ENCODE assay signal across 1 cellular context in the genomic region with DNA sequence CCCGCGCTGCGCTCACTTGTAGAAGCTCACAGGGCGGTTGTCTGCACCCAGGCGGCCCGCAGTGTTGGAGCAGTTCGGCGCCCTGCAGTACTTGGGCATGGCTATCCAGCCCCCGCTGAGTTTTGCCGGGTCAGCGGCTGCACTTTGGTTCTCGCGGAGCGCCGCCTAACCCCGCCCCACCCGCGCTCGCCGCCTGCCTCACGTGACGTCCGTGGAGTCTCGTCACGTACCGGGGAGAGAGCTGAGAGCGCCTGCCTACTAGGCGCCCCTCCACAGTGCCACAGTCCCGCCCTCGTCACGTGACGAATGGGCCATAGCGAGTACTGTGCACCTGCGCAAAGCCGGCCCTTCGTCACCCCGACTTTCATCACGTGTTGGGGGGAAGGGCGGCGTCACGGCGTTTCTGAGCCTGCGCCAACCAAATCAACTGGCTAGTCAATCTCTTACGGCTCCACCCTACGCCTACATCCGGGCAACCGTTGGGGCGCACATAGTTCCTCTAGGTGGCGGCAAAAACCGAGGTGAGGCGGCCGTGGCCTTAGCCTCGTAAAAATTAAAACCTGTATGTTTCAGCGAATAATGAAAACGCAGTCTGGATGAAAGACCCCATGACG.
TF ChIP-seq lines count a peak whose summit lies in the region.

A gene with protein sequence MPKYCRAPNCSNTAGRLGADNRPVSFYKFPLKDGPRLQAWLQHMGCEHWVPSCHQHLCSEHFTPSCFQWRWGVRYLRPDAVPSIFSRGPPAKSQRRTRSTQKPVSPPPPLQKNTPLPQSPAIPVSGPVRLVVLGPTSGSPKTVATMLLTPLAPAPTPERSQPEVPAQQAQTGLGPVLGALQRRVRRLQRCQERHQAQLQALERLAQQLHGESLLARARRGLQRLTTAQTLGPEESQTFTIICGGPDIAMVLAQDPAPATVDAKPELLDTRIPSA (minus strand): TSS at position 167 of the 614 bp plus-strand sequence. CDS start 68 bp downstream, at position 99.

TF ChIP-seq in HepG2, 621 proteins besides CTCF, POLR2A, EP300 and RAD21 (continued from another document):
- TF ChIP-seq, protein P1, sequence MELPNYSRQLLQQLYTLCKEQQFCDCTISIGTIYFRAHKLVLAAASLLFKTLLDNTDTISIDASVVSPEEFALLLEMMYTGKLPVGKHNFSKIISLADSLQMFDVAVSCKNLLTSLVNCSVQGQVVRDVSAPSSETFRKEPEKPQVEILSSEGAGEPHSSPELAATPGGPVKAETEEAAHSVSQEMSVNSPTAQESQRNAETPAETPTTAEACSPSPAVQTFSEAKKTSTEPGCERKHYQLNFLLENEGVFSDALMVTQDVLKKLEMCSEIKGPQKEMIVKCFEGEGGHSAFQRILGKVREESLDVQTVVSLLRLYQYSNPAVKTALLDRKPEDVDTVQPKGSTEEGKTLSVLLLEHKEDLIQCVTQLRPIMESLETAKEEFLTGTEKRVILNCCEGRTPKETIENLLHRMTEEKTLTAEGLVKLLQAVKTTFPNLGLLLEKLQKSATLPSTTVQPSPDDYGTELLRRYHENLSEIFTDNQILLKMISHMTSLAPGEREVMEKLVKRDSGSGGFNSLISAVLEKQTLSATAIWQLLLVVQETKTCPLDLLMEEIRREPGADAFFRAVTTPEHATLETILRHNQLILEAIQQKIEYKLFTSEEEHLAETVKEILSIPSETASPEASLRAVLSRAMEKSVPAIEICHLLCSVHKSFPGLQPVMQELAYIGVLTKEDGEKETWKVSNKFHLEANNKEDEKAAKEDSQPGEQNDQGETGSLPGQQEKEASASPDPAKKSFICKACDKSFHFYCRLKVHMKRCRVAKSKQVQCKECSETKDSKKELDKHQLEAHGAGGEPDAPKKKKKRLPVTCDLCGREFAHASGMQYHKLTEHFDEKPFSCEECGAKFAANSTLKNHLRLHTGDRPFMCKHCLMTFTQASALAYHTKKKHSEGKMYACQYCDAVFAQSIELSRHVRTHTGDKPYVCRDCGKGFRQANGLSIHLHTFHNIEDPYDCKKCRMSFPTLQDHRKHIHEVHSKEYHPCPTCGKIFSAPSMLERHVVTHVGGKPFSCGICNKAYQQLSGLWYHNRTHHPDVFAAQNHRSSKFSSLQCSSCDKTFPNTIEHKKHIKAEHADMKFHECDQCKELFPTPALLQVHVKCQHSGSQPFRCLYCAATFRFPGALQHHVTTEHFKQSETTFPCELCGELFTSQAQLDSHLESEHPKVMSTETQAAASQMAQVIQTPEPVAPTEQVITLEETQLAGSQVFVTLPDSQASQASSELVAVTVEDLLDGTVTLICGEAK (IDR thresholded peaks at IDR 0.05): no peak
- TF ChIP-seq, protein P1 (CRISPR knock-in tag; IDR thresholded peaks at IDR 0.05): peak; percentile 38
